10 cellular contexts compared by ENCODE assay signal in the genomic region with DNA sequence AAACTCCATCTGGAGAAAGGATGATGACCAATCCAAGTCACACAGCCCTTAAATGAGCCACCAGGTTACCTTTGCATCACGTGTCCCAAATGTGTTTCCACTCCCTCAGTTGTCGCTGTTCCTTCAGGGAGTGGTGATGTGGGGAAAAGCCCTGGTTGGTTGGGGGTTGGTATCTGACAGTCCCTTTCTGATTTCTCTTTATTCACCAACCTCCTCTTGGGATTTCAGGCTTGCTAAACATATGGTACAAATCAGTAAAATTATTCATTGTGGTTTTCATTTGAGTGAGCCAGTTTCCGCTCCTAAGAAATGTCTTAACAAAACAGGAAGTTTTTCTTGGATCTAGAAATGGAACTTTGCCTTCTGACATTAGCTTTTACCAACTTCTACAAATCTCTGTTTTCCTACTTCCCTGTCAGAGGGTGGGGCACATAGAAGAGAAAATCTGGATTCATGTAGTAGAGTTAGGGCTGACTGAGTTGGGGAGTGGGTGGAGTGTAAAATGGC. TPM values are rescaled to one million over a fixed set of nuclear protein-coding genes. Genes with fewer than 3 reads are reported as not detected.
DNase-seq lines count a peak whose midpoint lies in the region; ATAC-seq, FAIRE-seq and TF ChIP-seq lines count a peak whose summit lies in the region.
"Had no signal": no experiment of that assay in that cellular context is flagged by ENCODE, and none has a peak within 500 bp of the region (broad histone marks: within the 10 kb centered on the region; RNA-seq: fewer than 3 reads in every experiment).

No MANE protein-coding gene starts in this region.

- TF ChIP-seq CTCF in esophagus muscularis mucosa (IDR thresholded peaks at IDR 0.05) (no peak), osteocyte (IDR thresholded peaks at IDR 0.05) (no peak), pancreas (IDR thresholded peaks at IDR 0.05) (no peak), OCI-LY7 (conservative IDR thresholded peaks at IDR 0.05; ENCODE audit: low read length) (no peak)

- H3K9me2 ChIP-seq in OCI-LY7 (ENCODE audit: insufficient read depth, low read length), result no peaks in the 10 kb centered on the region

- intact Hi-C loops in esophagus muscularis mucosa (cut with DNase I), result no loop called here
- intact Hi-C loops in pancreas (cut with DNase I), result no loop called here
- intact Hi-C loops in OCI-LY7 (cut with micrococcal nuclease; ENCODE audit: unreplicated experiment), result no loop called here

- ATAC-seq in pancreas, result no peak
- no peak for ATAC-seq in GM18873 (IDR thresholded peaks at IDR 0.05; ENCODE audit: low FRiP score, unreplicated experiment)

- FAIRE-seq in pancreas (lab: Jason Lieb, UNC), result no peak

- H3K4me3 Mint-ChIP-seq in osteocyte (ENCODE audit: unreplicated experiment), result peak overlapping the region; percentile 44
- H3K4me3 Mint-ChIP-seq: activated naive CD8-positive, alpha-beta T cell had no signal

- no peak for TF ChIP-seq POLR2A in esophagus muscularis mucosa (IDR thresholded peaks at IDR 0.05; ENCODE audit: low read depth)

- peak overlapping the region; percentile 52 to 69 (median 64) for H3K27ac ChIP-seq in esophagus muscularis mucosa (replicated peaks in 1 of 4)
- no peak overlapping the region for H3K27ac ChIP-seq in pancreas
- H3K27ac ChIP-seq in OCI-LY7 (ENCODE audit: low read depth, low read length, poor library complexity, severe bottlenecking), result no peak overlapping the region

- POLR2A ChIA-PET in OCI-LY7 (lab: Charles Lee), result interaction anchor here (0.6 kb wide), 2 partner anchors 28 to 93 kb away, joined by 3 to 6 read pairs; no protein-coding TSS in a partner anchor

- H3K36me3 Mint-ChIP-seq in osteocyte (ENCODE audit: unreplicated experiment), result no peaks in the 10 kb centered on the region
- H3K36me3 Mint-ChIP-seq: activated naive CD8-positive, alpha-beta T cell had no signal

- no peaks in the 10 kb centered on the region for H3K9me3 Mint-ChIP-seq in osteocyte (ENCODE audit: unreplicated experiment)

- peak; percentile 41 for DNase-seq in AG08396 (ENCODE audit: low spot score)
- DNase-seq in RPMI7951 (ENCODE audit: low read depth), result peak; percentile 97
- DNase-seq in esophagus muscularis mucosa (ENCODE audit: extremely low spot score), result no peak
- DNase-seq in osteocyte (ENCODE audit: extremely low spot score, unreplicated experiment), result no peak
- DNase-seq in NCI-H69 (lab: John Stamatoyannopoulos, UW), result no peak
- DNase-seq in pancreas, result no peak
- no peak for DNase-seq in OCI-LY7 (ENCODE audit: low spot score)
- DNase-seq: DMS79 treated with DMSO at 0.1 percent for 48 hours had no signal

- no peak for TF ChIP-seq EP300 in esophagus muscularis mucosa (IDR thresholded peaks at IDR 0.05)

- no peaks in the 10 kb centered on the region for H3K79me2 ChIP-seq in OCI-LY7 (ENCODE audit: insufficient read depth, low read depth, low read length)

- H4K20me1 ChIP-seq in OCI-LY7 (ENCODE audit: insufficient read depth, low read length), result no peaks in the 10 kb centered on the region

- no TSS peak for BruUV-seq in OCI-LY7 (replicated peaks; lab: Mats Ljungman, UMichigan)

- no peaks in the 10 kb centered on the region for H3K9me3 ChIP-seq in esophagus muscularis mucosa
- no peaks in the 10 kb centered on the region for H3K9me3 ChIP-seq in pancreas
- no peaks in the 10 kb centered on the region for H3K9me3 ChIP-seq in OCI-LY7 (ENCODE audit: low read length)

- H3K4me3 ChIP-seq in esophagus muscularis mucosa, result no peak overlapping the region
- no peak overlapping the region for H3K4me3 ChIP-seq in pancreas
- no peak overlapping the region for H3K4me3 ChIP-seq in OCI-LY7 (ENCODE audit: low read depth, low read length, poor library complexity, severe bottlenecking)

- H2AFZ ChIP-seq in OCI-LY7 (ENCODE audit: low read length), result no peak overlapping the region

- CTCF ChIA-PET in OCI-LY7 (lab: Charles Lee; ENCODE audit: unreplicated experiment), result no interaction called here

- H3K4me1 ChIP-seq in esophagus muscularis mucosa (peaks cover 61 to 89% (median 83%) of the 10 kb centered on the region in 4 donors), pancreas (peaks cover 24 to 40% (median 39%) of the 10 kb centered on the region in 3 donors), OCI-LY7 (ENCODE audit: insufficient read depth, low read length, poor library complexity, severe bottlenecking) (peaks cover 10% of the 10 kb centered on the region)

- WGBS in esophagus muscularis mucosa, result 53% methylated on average over 3 of the region's 3 CpGs
- WGBS in pancreas, 2 donors, result 84 to 87% methylated on average over 3 of the region's 3 CpGs

- H3K27me3 Mint-ChIP-seq in osteocyte (ENCODE audit: unreplicated experiment), result no peaks in the 10 kb centered on the region
- H3K27me3 Mint-ChIP-seq: activated naive CD8-positive, alpha-beta T cell had no signal

- no peaks in the 10 kb centered on the region for H3K36me3 ChIP-seq in esophagus muscularis mucosa
- no peaks in the 10 kb centered on the region for H3K36me3 ChIP-seq in pancreas
- 0 out of 2 replicates have a peak, but pooled peaks cover under 1% of the 10 kb centered on the region for H3K36me3 ChIP-seq in OCI-LY7 (ENCODE audit: insufficient read depth, low read length)

- H3K4me1 Mint-ChIP-seq in osteocyte (ENCODE audit: unreplicated experiment), result peaks cover 41% of the 10 kb centered on the region

- no peaks in the 10 kb centered on the region for H3K27me3 ChIP-seq in esophagus muscularis mucosa
- H3K27me3 ChIP-seq in pancreas, result no peaks in the 10 kb centered on the region

- peak overlapping the region; percentile 93 for H3K27ac Mint-ChIP-seq in osteocyte (ENCODE audit: unreplicated experiment)
- H3K27ac Mint-ChIP-seq: activated naive CD8-positive, alpha-beta T cell had no signal

- H3K4me2 ChIP-seq in OCI-LY7 (ENCODE audit: low read length), result no peak overlapping the region

RNA-seq across cellular contexts. Expression of gene KMT2E, which starts 40.0 kb away (rescaled TPM):
- 39.3 and 63.4 TPM in 2 replicates for total RNA-seq in RPMI7951 (2014; rRNA removed; shearing (Covaris generic))
- 100 to 1,000 TPM in 2 of 4 donors, 10 to 100 TPM in 2; 77.0 to 109 (median 94.0) TPM for total RNA-seq in esophagus muscularis mucosa
- 72.9 and 75.6 TPM in 2 replicates for total RNA-seq in osteocyte
- 10 to 100 TPM; 27.2 to 62.5 (median 34.7) TPM for total RNA-seq in pancreas
- polyA plus RNA-seq in pancreas, result 10 to 100 TPM; 14.1 to 16.3 TPM
- 50.1 and 52.5 TPM in 2 replicates for total RNA-seq in OCI-LY7 (2014; rRNA removed; shearing (Covaris generic))
- total RNA-seq in OCI-LY7 (2022), result 68.0 and 72.8 TPM in 2 replicates

Comparison
In these comparisons a context has a peak if more than half of its experiments do, and no peak if none do; other contexts are left out.
1. DNase-seq: peak in AG08396 (single experiment) and RPMI7951 (single experiment); none in esophagus muscularis mucosa (single experiment), osteocyte (single experiment), NCI-H69 (single experiment), pancreas (0 of 6) and OCI-LY7 (single experiment).
2. H3K27ac ChIP-seq: peak in esophagus muscularis mucosa (4 of 4); none in pancreas (0 of 4) and OCI-LY7 (single experiment).